In genomic region chr3:38627956-38628355, GRCh38 we compare ENCODE assay signal across 1 cellular context.
A peak's percentile ranks its signal among the peaks of the same experiment; 100 is the strongest.
TF ChIP-seq lines count a peak whose summit lies in the region.

No MANE protein-coding gene starts in this region.

TF ChIP-seq in GM12878, 131 proteins besides CTCF, POLR2A, EP300 and RAD21:
- TF ChIP-seq SMC3 (IDR thresholded peaks at IDR 0.05; ENCODE audit: borderline replicate concordance, low read length) (peak; percentile 31; the same call in 1 of the 2 replicates), DPF2 (IDR thresholded peaks at IDR 0.05) (no peak)
